33 cellular contexts compared by ENCODE assay signal in the genomic region with DNA sequence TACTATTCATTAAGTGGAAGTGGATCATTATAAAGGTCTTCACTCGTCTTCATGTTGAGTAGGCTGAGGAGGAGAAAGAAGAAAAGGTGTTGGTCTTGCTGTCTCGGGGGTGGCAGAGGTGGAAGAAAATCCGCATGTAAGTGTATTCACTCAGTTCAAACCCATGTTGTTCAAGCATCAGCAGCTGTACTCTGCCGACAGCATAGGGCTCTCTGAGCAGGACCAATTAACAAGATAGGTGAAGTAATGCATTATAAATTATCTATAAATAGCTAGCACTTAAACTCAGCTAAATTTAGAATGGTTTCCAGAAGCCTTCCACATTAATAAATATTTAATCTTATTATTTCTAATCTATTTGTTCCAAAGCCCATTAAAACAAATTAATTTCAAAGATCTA.
"Had no signal": no experiment of that assay in that cellular context is flagged by ENCODE, and none has a peak within 500 bp of the region (broad histone marks: within the 10 kb centered on the region; RNA-seq: fewer than 3 reads in every experiment).

No MANE protein-coding gene starts in this region.

- H3K27me3 ChIP-seq: adrenal gland, body of pancreas, brain microvascular endothelial cell, breast epithelium had no signal

- H3K27ac ChIP-seq: adrenal gland, body of pancreas, brain microvascular endothelial cell, breast epithelium, VCaP had no signal

- DNase-seq: activated B cell treated with CpG ODN at 0.5 μM for 24 hours; activated CD4-positive, alpha-beta memory T cell treated with anti-CD3 and anti-CD28 coated beads for 36 hours; activated CD4-positive, alpha-beta T cell treated with anti-CD3 and anti-CD28 coated beads for 4 hours; activated CD4-positive, alpha-beta T cell treated with anti-CD3 and anti-CD28 coated beads, Interleukin-2, amount 10 ng/mL, durations not matched to agents 24 days and 14 days; activated CD4-positive, alpha-beta T cell treated with anti-CD3 and anti-CD28 coated beads, Interleukin-2, amount 50 U/mL, for 1 hour; activated CD4-positive, alpha-beta T cell treated with anti-CD3 and anti-CD28 coated beads, Interleukin-2, amount 50 U/mL, for 4 hours; activated CD4-positive, CD25-positive, alpha-beta regulatory T cell treated with anti-CD3 and anti-CD28 coated beads, Interleukin-2, amount 50 U/mL, for 72 hours; activated CD8-positive, alpha-beta memory T cell treated with anti-CD3 and anti-CD28 coated beads, Interleukin-2, amount 50 U/mL, for 4 hours; activated CD8-positive, alpha-beta T cell treated with anti-CD3 and anti-CD28 coated beads for 36 hours; activated effector memory CD4-positive, alpha-beta T cell treated with anti-CD3 and anti-CD28 coated beads, Interleukin-2, amount 50 U/mL, for 16 hours; activated gamma-delta T cell treated with Interleukin-2 at 50 U/mL for 16 hours; activated naive CD4-positive, alpha-beta T cell; activated naive CD4-positive, alpha-beta T cell treated with anti-CD3 and anti-CD28 coated beads for 36 hours; activated naive CD4-positive, alpha-beta T cell treated with anti-CD3 and anti-CD28 coated beads, Interleukin-2, amount 50 U/mL, for 16 hours; activated naive CD8-positive, alpha-beta T cell treated with anti-CD3 and anti-CD28 coated beads for 36 hours; activated T-cell treated with anti-CD3 and anti-CD28 coated beads for 4 hours; activated T-cell treated with anti-CD3 and anti-CD28 coated beads, Interleukin-2, amount 50 U/mL, for 1 hour; activated T-cell treated with anti-CD3 and anti-CD28 coated beads, Interleukin-2, amount 50 U/mL, for 4 hours; activated T-cell treated with anti-CD3 and anti-CD28 coated beads, Interleukin-2, amount 50 U/mL, for 72 hours; adrenal gland; amniotic stem cell; aorta; body of pancreas; brain microvascular endothelial cell; caudate nucleus; cerebellar nuclear complex; T-helper 1 cell; T-helper 2 cell; T-helper 9 cell had no signal

- H3K36me3 ChIP-seq: adrenal gland, brain microvascular endothelial cell, breast epithelium had no signal

- H3K9me3 ChIP-seq: adrenal gland, body of pancreas, breast epithelium had no signal

- H3K4me3 ChIP-seq: adrenal gland, body of pancreas, breast epithelium had no signal

- H3K4me1 ChIP-seq: adrenal gland, body of pancreas, breast epithelium had no signal

- ATAC-seq: activated CD8-positive, alpha-beta T cell treated with anti-CD3 and anti-CD28 coated beads for 36 hours; activated naive CD4-positive, alpha-beta T cell treated with anti-CD3 and anti-CD28 coated beads, Interleukin-2, amount 50 U/mL, for 72 hours; activated T-cell treated with anti-CD3 and anti-CD28 coated beads, Interleukin-2, amount 50 U/mL, for 4 hours; activated T-cell treated with anti-CD3 and anti-CD28 coated beads, Interleukin-2, amount 50 U/mL, for 72 hours; activated T-helper 17 cell treated with anti-CD3 and anti-CD28 coated beads, Interleukin-2, amount 50 U/mL, for 72 hours; body of pancreas had no signal
